ENCODE assay signal across 31 cellular contexts in genomic region chr15:80214979-80215378, GRCh38. TPM values are rescaled to one million over a fixed set of nuclear protein-coding genes. Genes with fewer than 3 reads are reported as not detected.
"Had no signal": no experiment of that assay in that cellular context is flagged by ENCODE, and none has a peak within 500 bp of the region (broad histone marks: within the 10 kb centered on the region; RNA-seq: fewer than 3 reads in every experiment).

No MANE protein-coding gene starts in this region.

- H3K36me3 ChIP-seq: colonic mucosa, gastrocnemius medialis, heart right ventricle, WERI-Rb-1 had no signal

- ATAC-seq: activated CD4-positive, CD25-positive, alpha-beta regulatory T cell treated with anti-CD3 and anti-CD28 coated beads, Interleukin-2, amount 50 U/mL, for 24 hours; activated CD8-positive, alpha-beta T cell treated with anti-CD3 and anti-CD28 coated beads for 36 hours; activated T-cell treated with anti-CD3 and anti-CD28 coated beads, Interleukin-2, amount 50 U/mL, for 4 hours; activated T-helper 17 cell treated with anti-CD3 and anti-CD28 coated beads, Interleukin-2, amount 50 U/mL, for 72 hours; esophagus mucosa; foreskin keratinocyte; gastrocnemius medialis; heart right ventricle had no signal

- DNase-seq: activated B cell treated with CpG ODN at 0.5 μM for 24 hours; activated CD4-positive, alpha-beta T cell treated with anti-CD3 and anti-CD28 coated beads for 48 hours; activated CD4-positive, alpha-beta T cell treated with anti-CD3 and anti-CD28 coated beads, Interleukin-2, amount 50 U/mL, for 1 hour; activated CD4-positive, alpha-beta T cell treated with anti-CD3 and anti-CD28 coated beads, Interleukin-2, amount 50 U/mL, for 48 hours; activated CD8-positive, alpha-beta memory T cell treated with anti-CD3 and anti-CD28 coated beads for 24 hours; activated CD8-positive, alpha-beta T cell treated with anti-CD3 and anti-CD28 coated beads for 36 hours; activated effector memory CD4-positive, alpha-beta T cell treated with Interleukin-2 at 50 U/mL for 16 hours; activated gamma-delta T cell treated with Interleukin-2 at 50 U/mL for 16 hours; activated naive CD4-positive, alpha-beta T cell treated with anti-CD3 and anti-CD28 coated beads, Interleukin-2, amount 50 U/mL, for 16 hours; activated naive CD4-positive, alpha-beta T cell treated with Interleukin-2 at 50 U/mL for 16 hours; activated T-cell treated with anti-CD3 and anti-CD28 coated beads, Interleukin-2, amount 50 U/mL, for 4 hours; amniotic stem cell; anterior cingulate cortex; caudate nucleus; colonic mucosa; dorsolateral prefrontal cortex; effector memory CD4-positive, alpha-beta T cell; endodermal cell; foreskin keratinocyte; gastrocnemius medialis; heart right ventricle; T1000; WERI-Rb-1 had no signal

- H3K4me1 ChIP-seq: colonic mucosa, heart right ventricle had no signal

- H3K9me3 ChIP-seq: colonic mucosa, gastrocnemius medialis had no signal

- H3K4me3 ChIP-seq: colonic mucosa, dorsolateral prefrontal cortex, gastrocnemius medialis, heart right ventricle, hepatocyte had no signal

- H3K27me3 ChIP-seq: colonic mucosa, foreskin keratinocyte, gastrocnemius medialis, hepatocyte had no signal

- H3K27ac ChIP-seq: colonic mucosa, dorsolateral prefrontal cortex, foreskin keratinocyte, gastrocnemius medialis, heart right ventricle, hepatocyte, WERI-Rb-1 had no signal

RNA-seq across cellular contexts. Expression of gene CTXND1, which starts 37.0 kb away (rescaled TPM):
- total RNA-seq: activated B cell treated with CpG ODN at 0.5 μM for 24 hours; activated CD8-positive, alpha-beta T cell treated with anti-CD3 and anti-CD28 coated beads for 36 hours; activated T-helper 17 cell treated with anti-CD3 and anti-CD28 coated beads, Interleukin-2, amount 50 U/mL, for 72 hours; astrocyte; chondrocyte; epithelial cell of proximal tubule; foreskin keratinocyte; glomerular endothelial cell had no signal
